ENCODE assay signal across 23 cellular contexts in the genomic region with DNA sequence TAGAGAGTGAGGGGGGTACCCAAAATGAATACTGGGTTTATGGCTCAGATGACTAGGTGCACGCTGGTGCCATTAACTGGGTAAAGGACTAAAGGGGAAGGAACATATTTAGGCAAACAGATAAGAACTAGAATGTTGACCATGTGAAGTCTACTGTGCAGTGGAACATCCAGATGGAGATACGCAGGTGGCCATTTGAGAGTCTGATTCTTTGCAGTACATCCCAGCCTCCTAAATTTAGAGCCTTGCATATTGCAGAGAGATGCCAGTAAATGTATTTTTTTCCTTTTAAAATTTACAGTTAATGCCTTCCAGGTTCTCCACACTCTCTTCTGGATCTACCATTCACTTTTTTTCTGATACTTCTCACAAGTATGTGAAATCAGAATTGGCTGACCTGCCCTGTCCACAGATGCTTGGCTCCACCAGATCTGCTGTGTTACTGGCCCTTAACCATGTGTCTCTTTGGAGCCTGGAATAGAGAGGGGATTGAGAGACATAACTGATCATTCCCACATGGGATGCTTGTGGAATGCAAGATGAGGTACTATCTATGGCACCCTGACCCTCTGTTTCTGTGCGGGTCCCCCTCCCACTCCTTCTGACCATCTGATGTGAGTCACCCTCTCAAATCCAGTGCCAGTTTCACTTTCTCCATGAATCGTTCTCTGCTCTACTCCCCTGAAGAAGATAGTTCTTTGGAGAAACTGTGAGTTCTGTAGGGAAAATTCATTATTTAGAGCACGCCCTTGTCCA.
DNase-seq lines count a peak whose midpoint lies in the region; ATAC-seq, FAIRE-seq and TF ChIP-seq lines count a peak whose summit lies in the region.
"Had no signal": no experiment of that assay in that cellular context is flagged by ENCODE, and none has a peak within 500 bp of the region (broad histone marks: within the 10 kb centered on the region; RNA-seq: fewer than 3 reads in every experiment).

No MANE protein-coding gene starts in this region.

- DNase-seq in G401 (ENCODE audit: low spot score) = peak; percentile 60
- DNase-seq in SK-N-SH = no peak
- DNase-seq in fibroblast of the aortic adventitia (ENCODE audit: low read depth) = peak; percentile 33
- DNase-seq in activated T-cell treated with anti-CD3 and anti-CD28 coated beads, Interleukin-2, amount 50 U/mL, for 4 hours = no peak
- DNase-seq in kidney = no peak
- no peak for DNase-seq in activated naive CD8-positive, alpha-beta T cell treated with anti-CD3 and anti-CD28 coated beads for 36 hours
- no peak for DNase-seq in SW 1271 (lab: John Stamatoyannopoulos, UW)
- DNase-seq: activated CD4-positive, alpha-beta memory T cell treated with anti-CD3 and anti-CD28 coated beads, Interleukin-2, amount 10 ng/mL, durations not matched to agents 7 days and 5 days; activated naive CD4-positive, alpha-beta T cell treated with anti-CD3 and anti-CD28 coated beads for 36 hours; body of pancreas; CD8-positive, alpha-beta T cell; DND-41; left cardiac atrium; NCI-H1417 treated with DMSO at 0.1 percent for 48 hours; NCI-H526; SIG-M5 had no signal

- ATAC-seq in activated T-cell treated with anti-CD3 and anti-CD28 coated beads, Interleukin-2, amount 50 U/mL, for 4 hours = no peak
- ATAC-seq: body of pancreas; CD8-positive, alpha-beta T cell; WTC11 had no signal

- H3K27ac ChIP-seq in SK-N-SH (ENCODE audit: low read depth in 2 of 2, low read length in 1 of 2) = no peak overlapping the region
- H3K27ac ChIP-seq in kidney (ENCODE audit: low read depth in 2 of 2, low read length in 2 of 2) = no peak overlapping the region
- H3K27ac ChIP-seq: body of pancreas, epithelial cell of prostate, suprapubic skin had no signal

- H3K27me3 ChIP-seq in SK-N-SH (ENCODE audit: insufficient read depth) (no peaks in the 10 kb centered on the region), skeletal muscle satellite cell (ENCODE audit: control insufficient read depth, insufficient read depth, low read length) (no peaks in the 10 kb centered on the region)
- H3K27me3 ChIP-seq: body of pancreas, suprapubic skin had no signal

- H3K79me2 ChIP-seq in SK-N-SH (ENCODE audit: insufficient read depth) = no peaks in the 10 kb centered on the region

- H3K4me1 Mint-ChIP-seq in activated T-cell treated with anti-CD3 and anti-CD28 coated beads, Interleukin-2, amount 50 U/mL, for 4 hours (ENCODE audit: low read depth) = peaks cover 5% of the 10 kb centered on the region
- no peaks in the 10 kb centered on the region for H3K4me1 Mint-ChIP-seq in activated naive CD8-positive, alpha-beta T cell treated with anti-CD3 and anti-CD28 coated beads for 36 hours

- no peak overlapping the region for H3K4me3 Mint-ChIP-seq in activated T-cell treated with anti-CD3 and anti-CD28 coated beads, Interleukin-2, amount 50 U/mL, for 4 hours
- no peak overlapping the region for H3K4me3 Mint-ChIP-seq in activated naive CD8-positive, alpha-beta T cell treated with anti-CD3 and anti-CD28 coated beads for 36 hours
- H3K4me3 Mint-ChIP-seq: activated CD4-positive, alpha-beta memory T cell treated with anti-CD3 and anti-CD28 coated beads, Interleukin-2, amount 10 ng/mL, durations not matched to agents 7 days and 5 days; activated naive CD4-positive, alpha-beta T cell treated with anti-CD3 and anti-CD28 coated beads for 36 hours; CD8-positive, alpha-beta T cell; dendritic cell treated with granulocyte-macrophage colony-stimulating factor and Interleukin-4, amounts not matched to agents 40 ng/mL and 50 ng/mL, for 4 days; WTC11 had no signal

- H3K4me1 ChIP-seq in SK-N-SH (ENCODE audit: control insufficient read depth in 1 of 2, insufficient read depth in 2 of 2, low read depth in 1 of 2, low read length in 1 of 2) (peaks cover 0 to 28% of the 10 kb centered on the region in 2 experiments; a peak in 2 of 4 replicates), skeletal muscle satellite cell (ENCODE audit: control insufficient read depth, insufficient read depth, low read length) (no peaks in the 10 kb centered on the region), kidney (ENCODE audit: control insufficient read depth in 1 of 2, insufficient read depth in 1 of 2, low read depth in 1 of 2, low read length in 2 of 2) (peaks cover 0 to 4% of the 10 kb centered on the region in 2 donors)

- FAIRE-seq in kidney (lab: Jason Lieb, UNC) = no peak
- FAIRE-seq: frontal cortex, GM18507 had no signal

- in situ Hi-C loops in G401 (cut with HindIII; ENCODE audit: low sequenced_read_pairs) = no loop called here

- H3K27ac Mint-ChIP-seq in activated naive CD8-positive, alpha-beta T cell treated with anti-CD3 and anti-CD28 coated beads for 36 hours = no peak overlapping the region
- H3K27ac Mint-ChIP-seq: activated CD4-positive, alpha-beta memory T cell treated with anti-CD3 and anti-CD28 coated beads, Interleukin-2, amount 10 ng/mL, durations not matched to agents 7 days and 5 days; activated naive CD4-positive, alpha-beta T cell treated with anti-CD3 and anti-CD28 coated beads for 36 hours; CD8-positive, alpha-beta T cell; dendritic cell treated with granulocyte-macrophage colony-stimulating factor and Interleukin-4, amounts not matched to agents 40 ng/mL and 50 ng/mL, for 4 days; WTC11 had no signal

- H3K4me2 ChIP-seq in SK-N-SH (peak overlapping the region; percentile 82), skeletal muscle satellite cell (ENCODE audit: low read length) (peak overlapping the region; percentile 60)

- TF ChIP-seq EP300 in SK-N-SH (IDR thresholded peaks at IDR 0.05; ENCODE audit: borderline replicate concordance in 1 of 2, low read depth in 1 of 2, low read length in 1 of 2) = no peak

- H3K9ac ChIP-seq in SK-N-SH (no peak overlapping the region), skeletal muscle satellite cell (ENCODE audit: low read depth, low read length) (no peak overlapping the region), kidney (ENCODE audit: low read length in 2 of 2) (no peak overlapping the region)

- H3K36me3 Mint-ChIP-seq in activated T-cell treated with anti-CD3 and anti-CD28 coated beads, Interleukin-2, amount 50 U/mL, for 4 hours (ENCODE audit: insufficient read depth) = no peaks in the 10 kb centered on the region
- H3K36me3 Mint-ChIP-seq in activated naive CD8-positive, alpha-beta T cell treated with anti-CD3 and anti-CD28 coated beads for 36 hours = no peaks in the 10 kb centered on the region
- H3K36me3 Mint-ChIP-seq: CD8-positive, alpha-beta T cell; WTC11 had no signal

- intact Hi-C loops in kidney (cut with DNase I) = no loop called here

- no peaks in the 10 kb centered on the region for H3F3A ChIP-seq in SK-N-SH (replicated peaks; ENCODE audit: insufficient read depth)

- H3K27me3 Mint-ChIP-seq in activated T-cell treated with anti-CD3 and anti-CD28 coated beads, Interleukin-2, amount 50 U/mL, for 4 hours (ENCODE audit: low read depth) = no peaks in the 10 kb centered on the region
- H3K27me3 Mint-ChIP-seq in activated naive CD8-positive, alpha-beta T cell treated with anti-CD3 and anti-CD28 coated beads for 36 hours = no peaks in the 10 kb centered on the region
- H3K27me3 Mint-ChIP-seq: activated CD4-positive, alpha-beta memory T cell treated with anti-CD3 and anti-CD28 coated beads, Interleukin-2, amount 10 ng/mL, durations not matched to agents 7 days and 5 days; dendritic cell treated with granulocyte-macrophage colony-stimulating factor and Interleukin-4, amounts not matched to agents 40 ng/mL and 50 ng/mL, for 4 days had no signal

- H3K9me3 ChIP-seq in SK-N-SH = no peaks in the 10 kb centered on the region
- no peaks in the 10 kb centered on the region for H3K9me3 ChIP-seq in skeletal muscle satellite cell (replicated peaks; ENCODE audit: low read length)
- H3K9me3 ChIP-seq in kidney (ENCODE audit: control insufficient read depth in 1 of 2, low read length in 2 of 2) = no peaks in the 10 kb centered on the region
- H3K9me3 ChIP-seq: body of pancreas, suprapubic skin had no signal

- H3K36me3 ChIP-seq in SK-N-SH (replicated peaks in 1 of 2; ENCODE audit: control insufficient read depth in 1 of 2, insufficient read depth in 2 of 2, low read length in 1 of 2) = no peaks in the 10 kb centered on the region
- no peaks in the 10 kb centered on the region for H3K36me3 ChIP-seq in skeletal muscle satellite cell (ENCODE audit: insufficient read depth, low read length)
- no peaks in the 10 kb centered on the region for H3K36me3 ChIP-seq in kidney (ENCODE audit: control insufficient read depth in 1 of 2, insufficient read depth in 2 of 2, low read length in 2 of 2)
- H3K36me3 ChIP-seq: suprapubic skin had no signal

- TF ChIP-seq CTCF in SK-N-SH (IDR thresholded peaks at IDR 0.05) (no peak), fibroblast of the aortic adventitia (IDR thresholded peaks at IDR 0.05; ENCODE audit: insufficient read depth, low read length) (no peak), kidney (IDR thresholded peaks at IDR 0.05; ENCODE audit: borderline replicate concordance, extremely low read depth, insufficient read depth) (no peak)

- H2AFZ ChIP-seq in SK-N-SH (ENCODE audit: low read depth) = peak overlapping the region; percentile 76; the same call in 1 of the 2 replicates

- H3K9me2 ChIP-seq in SK-N-SH = no peaks in the 10 kb centered on the region

- H3K9me3 Mint-ChIP-seq in activated T-cell treated with anti-CD3 and anti-CD28 coated beads, Interleukin-2, amount 50 U/mL, for 4 hours = no peaks in the 10 kb centered on the region
- no peaks in the 10 kb centered on the region for H3K9me3 Mint-ChIP-seq in activated naive CD8-positive, alpha-beta T cell treated with anti-CD3 and anti-CD28 coated beads for 36 hours
- H3K9me3 Mint-ChIP-seq: activated CD4-positive, alpha-beta memory T cell treated with anti-CD3 and anti-CD28 coated beads, Interleukin-2, amount 10 ng/mL, durations not matched to agents 7 days and 5 days; activated naive CD4-positive, alpha-beta T cell treated with anti-CD3 and anti-CD28 coated beads for 36 hours; CD8-positive, alpha-beta T cell; dendritic cell treated with granulocyte-macrophage colony-stimulating factor and Interleukin-4, amounts not matched to agents 40 ng/mL and 50 ng/mL, for 4 days; WTC11 had no signal

- no peak for TF ChIP-seq RAD21 in SK-N-SH (IDR thresholded peaks at IDR 0.05; ENCODE audit: low read length)

- POLR2A ChIA-PET in SK-N-SH (lab: Yijun Ruan, JAX) = no interaction called here

- 59% methylated on average over 5 of the region's 5 CpGs for WGBS in SK-N-SH (ENCODE audit: low lambda C conversion rate)

- H4K20me1 ChIP-seq in SK-N-SH (ENCODE audit: insufficient read depth) = no peaks in the 10 kb centered on the region

- CTCF ChIA-PET in SK-N-SH (lab: Yijun Ruan, JAX) = no interaction called here

- H3K4me3 ChIP-seq in SK-N-SH (ENCODE audit: low read depth in 2 of 2, low read length in 1 of 2) = peak overlapping the region in 1 of 2 experiments; percentile 46; a peak in 2 of 4 replicates
- H3K4me3 ChIP-seq in fibroblast of the aortic adventitia (ENCODE audit: low read depth, low read length) = no peak overlapping the region
- peak overlapping the region; percentile 13 for H3K4me3 ChIP-seq in skeletal muscle satellite cell (ENCODE audit: low read length)
- no peak overlapping the region for H3K4me3 ChIP-seq in kidney (ENCODE audit: low read length in 2 of 2)
- H3K4me3 ChIP-seq: body of pancreas, suprapubic skin had no signal

TF ChIP-seq in SK-N-SH, 30 proteins besides CTCF, POLR2A, EP300 and RAD21:
- TF ChIP-seq POLR2AphosphoS5 (IDR thresholded peaks at IDR 0.05; ENCODE audit: low read depth, low read length) (no peak), FOSL2 (IDR thresholded peaks at IDR 0.05; ENCODE audit: borderline replicate concordance, low read depth) (peak; percentile 17; the same call in 1 of the 2 replicates)

Comparison
In these comparisons a context has a peak if more than half of its experiments do, and no peak if none do; other contexts are left out.
1. DNase-seq: peak in G401 (single experiment) and fibroblast of the aortic adventitia (single experiment); none in SK-N-SH (single experiment), activated T-cell treated with anti-CD3 and anti-CD28 coated beads, Interleukin-2, amount 50 U/mL, for 4 hours (single experiment), kidney (single experiment), activated naive CD8-positive, alpha-beta T cell treated with anti-CD3 and anti-CD28 coated beads for 36 hours (single experiment) and SW 1271 (0 of 2).